Comparison of ENCODE assay signal across 1 cellular context in the genomic region with DNA sequence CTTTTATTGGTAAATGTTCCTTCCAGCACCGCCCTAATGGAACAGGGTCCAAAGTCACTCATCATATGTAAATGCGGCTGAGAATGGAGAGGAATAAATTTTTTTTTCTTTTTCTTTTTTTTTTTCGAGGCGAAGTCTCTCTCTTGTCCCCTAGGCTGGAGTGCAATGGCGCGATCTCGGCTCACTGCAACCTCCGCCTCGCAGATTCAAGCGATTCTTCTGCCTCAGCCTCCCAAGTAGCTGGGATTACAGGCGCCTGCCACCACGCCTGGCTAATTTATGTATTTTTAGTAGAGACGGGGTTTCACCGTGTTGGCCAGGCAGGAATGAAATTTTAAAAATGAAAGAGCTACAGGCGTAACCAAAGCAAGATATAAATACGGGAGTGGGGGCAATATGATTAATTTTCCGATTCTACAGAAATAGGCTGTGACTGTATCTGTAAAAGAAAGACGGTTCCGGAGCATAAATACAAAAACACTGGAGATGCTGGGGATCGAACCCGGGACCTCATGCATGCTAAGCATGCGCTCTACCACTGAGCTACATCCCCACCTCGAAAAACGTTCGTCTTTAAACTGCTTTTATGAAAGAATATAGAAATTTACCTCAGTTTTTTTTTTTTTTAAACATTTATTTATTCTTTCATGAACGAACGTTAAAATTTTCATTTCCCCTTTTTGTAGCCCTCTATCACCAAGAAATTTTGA.
TF ChIP-seq lines count a peak whose summit lies in the region.

No MANE protein-coding gene starts in this region.

TF ChIP-seq in HepG2, 621 proteins besides CTCF, POLR2A, EP300 and RAD21 (continued from another document and continues in another):
- 0 out of 2 replicates have a peak, but pooled peaks have one; percentile 53 for TF ChIP-seq ZBED4 (CRISPR knock-in tag; IDR thresholded peaks at IDR 0.05; ENCODE audit: borderline replicate concordance)
- peak; percentile 56; the same call in 1 of the 2 replicates for TF ChIP-seq ISL2 (CRISPR knock-in tag; IDR thresholded peaks at IDR 0.05)
- 0 out of 2 replicates have a peak, but pooled peaks have one; percentile 35 for TF ChIP-seq TFDP2 (CRISPR knock-in tag; IDR thresholded peaks at IDR 0.05)
- TF ChIP-seq, protein P1, sequence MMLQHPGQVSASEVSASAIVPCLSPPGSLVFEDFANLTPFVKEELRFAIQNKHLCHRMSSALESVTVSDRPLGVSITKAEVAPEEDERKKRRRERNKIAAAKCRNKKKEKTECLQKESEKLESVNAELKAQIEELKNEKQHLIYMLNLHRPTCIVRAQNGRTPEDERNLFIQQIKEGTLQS (CRISPR knock-in tag; IDR thresholded peaks at IDR 0.05) = no peak
- TF ChIP-seq, protein P2, sequence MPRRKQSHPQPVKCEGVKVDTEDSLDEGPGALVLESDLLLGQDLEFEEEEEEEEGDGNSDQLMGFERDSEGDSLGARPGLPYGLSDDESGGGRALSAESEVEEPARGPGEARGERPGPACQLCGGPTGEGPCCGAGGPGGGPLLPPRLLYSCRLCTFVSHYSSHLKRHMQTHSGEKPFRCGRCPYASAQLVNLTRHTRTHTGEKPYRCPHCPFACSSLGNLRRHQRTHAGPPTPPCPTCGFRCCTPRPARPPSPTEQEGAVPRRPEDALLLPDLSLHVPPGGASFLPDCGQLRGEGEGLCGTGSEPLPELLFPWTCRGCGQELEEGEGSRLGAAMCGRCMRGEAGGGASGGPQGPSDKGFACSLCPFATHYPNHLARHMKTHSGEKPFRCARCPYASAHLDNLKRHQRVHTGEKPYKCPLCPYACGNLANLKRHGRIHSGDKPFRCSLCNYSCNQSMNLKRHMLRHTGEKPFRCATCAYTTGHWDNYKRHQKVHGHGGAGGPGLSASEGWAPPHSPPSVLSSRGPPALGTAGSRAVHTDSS (CRISPR knock-in tag; conservative IDR thresholded peaks at IDR 0.05) = no peak
- no peak for TF ChIP-seq ZNF75D (CRISPR knock-in tag; IDR thresholded peaks at IDR 0.05; ENCODE audit: borderline replicate concordance)
- TF ChIP-seq, protein P3, sequence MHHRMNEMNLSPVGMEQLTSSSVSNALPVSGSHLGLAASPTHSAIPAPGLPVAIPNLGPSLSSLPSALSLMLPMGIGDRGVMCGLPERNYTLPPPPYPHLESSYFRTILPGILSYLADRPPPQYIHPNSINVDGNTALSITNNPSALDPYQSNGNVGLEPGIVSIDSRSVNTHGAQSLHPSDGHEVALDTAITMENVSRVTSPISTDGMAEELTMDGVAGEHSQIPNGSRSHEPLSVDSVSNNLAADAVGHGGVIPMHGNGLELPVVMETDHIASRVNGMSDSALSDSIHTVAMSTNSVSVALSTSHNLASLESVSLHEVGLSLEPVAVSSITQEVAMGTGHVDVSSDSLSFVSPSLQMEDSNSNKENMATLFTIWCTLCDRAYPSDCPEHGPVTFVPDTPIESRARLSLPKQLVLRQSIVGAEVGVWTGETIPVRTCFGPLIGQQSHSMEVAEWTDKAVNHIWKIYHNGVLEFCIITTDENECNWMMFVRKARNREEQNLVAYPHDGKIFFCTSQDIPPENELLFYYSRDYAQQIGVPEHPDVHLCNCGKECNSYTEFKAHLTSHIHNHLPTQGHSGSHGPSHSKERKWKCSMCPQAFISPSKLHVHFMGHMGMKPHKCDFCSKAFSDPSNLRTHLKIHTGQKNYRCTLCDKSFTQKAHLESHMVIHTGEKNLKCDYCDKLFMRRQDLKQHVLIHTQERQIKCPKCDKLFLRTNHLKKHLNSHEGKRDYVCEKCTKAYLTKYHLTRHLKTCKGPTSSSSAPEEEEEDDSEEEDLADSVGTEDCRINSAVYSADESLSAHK (CRISPR knock-in tag; IDR thresholded peaks at IDR 0.05; ENCODE audit: borderline replicate concordance) = no peak
- TF ChIP-seq MAFK (conservative IDR thresholded peaks at IDR 0.05 in 1 of 2, IDR thresholded peaks at IDR 0.05 in 1 of 2; ENCODE audit: low read length in 2 of 2) = no peak
- TF ChIP-seq ZSCAN12 (CRISPR knock-in tag; IDR thresholded peaks at IDR 0.05) = no peak
- no peak for TF ChIP-seq PHF8 (CRISPR knock-in tag; IDR thresholded peaks at IDR 0.05)
- TF ChIP-seq, protein P4, sequence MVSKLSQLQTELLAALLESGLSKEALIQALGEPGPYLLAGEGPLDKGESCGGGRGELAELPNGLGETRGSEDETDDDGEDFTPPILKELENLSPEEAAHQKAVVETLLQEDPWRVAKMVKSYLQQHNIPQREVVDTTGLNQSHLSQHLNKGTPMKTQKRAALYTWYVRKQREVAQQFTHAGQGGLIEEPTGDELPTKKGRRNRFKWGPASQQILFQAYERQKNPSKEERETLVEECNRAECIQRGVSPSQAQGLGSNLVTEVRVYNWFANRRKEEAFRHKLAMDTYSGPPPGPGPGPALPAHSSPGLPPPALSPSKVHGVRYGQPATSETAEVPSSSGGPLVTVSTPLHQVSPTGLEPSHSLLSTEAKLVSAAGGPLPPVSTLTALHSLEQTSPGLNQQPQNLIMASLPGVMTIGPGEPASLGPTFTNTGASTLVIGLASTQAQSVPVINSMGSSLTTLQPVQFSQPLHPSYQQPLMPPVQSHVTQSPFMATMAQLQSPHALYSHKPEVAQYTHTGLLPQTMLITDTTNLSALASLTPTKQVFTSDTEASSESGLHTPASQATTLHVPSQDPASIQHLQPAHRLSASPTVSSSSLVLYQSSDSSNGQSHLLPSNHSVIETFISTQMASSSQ (IDR thresholded peaks at IDR 0.05; ENCODE audit: low read depth) = no peak
- TF ChIP-seq, protein P4 (CRISPR knock-in tag; IDR thresholded peaks at IDR 0.05; ENCODE audit: borderline replicate concordance) = no peak
- no peak for TF ChIP-seq ZNF468 (CRISPR knock-in tag; IDR thresholded peaks at IDR 0.05)
- no peak for TF ChIP-seq LCORL (IDR thresholded peaks at IDR 0.05)
- no peak for TF ChIP-seq LCORL (CRISPR knock-in tag; IDR thresholded peaks at IDR 0.05)
- no peak for TF ChIP-seq SOX6 (IDR thresholded peaks at IDR 0.05)
- TF ChIP-seq SOX6 (CRISPR knock-in tag; IDR thresholded peaks at IDR 0.05) = no peak; the same call in 1 of the 2 replicates
- no peak for TF ChIP-seq SALL2 (CRISPR knock-in tag; IDR thresholded peaks at IDR 0.05)
- TF ChIP-seq ZNF574 (CRISPR knock-in tag; IDR thresholded peaks at IDR 0.05) = peak; percentile 60; the same call in 1 of the 2 replicates
- no peak for TF ChIP-seq TARDBP (CRISPR knock-in tag; IDR thresholded peaks at IDR 0.05)
- no peak for TF ChIP-seq MAFG (CRISPR knock-in tag; IDR thresholded peaks at IDR 0.05)
- 0 out of 2 replicates have a peak, but pooled peaks have one; percentile 22 for TF ChIP-seq NKX3-1 (CRISPR knock-in tag; IDR thresholded peaks at IDR 0.05)
- no peak for TF ChIP-seq GRHL1 (CRISPR knock-in tag; conservative IDR thresholded peaks at IDR 0.05)
- no peak; the same call in 1 of the 2 replicates for TF ChIP-seq ZNF180 (CRISPR knock-in tag; IDR thresholded peaks at IDR 0.05; ENCODE audit: borderline replicate concordance, low read depth)
- TF ChIP-seq ZNF549 (CRISPR knock-in tag; IDR thresholded peaks at IDR 0.05) = no peak
- TF ChIP-seq ZNF597 (CRISPR knock-in tag; IDR thresholded peaks at IDR 0.05) = no peak
- no peak for TF ChIP-seq ZNF761 (CRISPR knock-in tag; conservative IDR thresholded peaks at IDR 0.05)
- no peak for TF ChIP-seq PAWR (CRISPR knock-in tag; IDR thresholded peaks at IDR 0.05; ENCODE audit: borderline replicate concordance)
- TF ChIP-seq NAIF1 (CRISPR knock-in tag; IDR thresholded peaks at IDR 0.05; ENCODE audit: borderline replicate concordance) = 0 out of 2 replicates have a peak, but pooled peaks have one; percentile 8
- no peak for TF ChIP-seq JARID2 (CRISPR knock-in tag; IDR thresholded peaks at IDR 0.05; ENCODE audit: insufficient replicate concordance)
- TF ChIP-seq ZNF143 (CRISPR knock-in tag; IDR thresholded peaks at IDR 0.05) = no peak
- TF ChIP-seq HNRNPUL1 (IDR thresholded peaks at IDR 0.05; ENCODE audit: low read depth, low read length) = 0 out of 2 replicates have a peak, but pooled peaks have one; percentile 22
- no peak for TF ChIP-seq RFX1 (IDR thresholded peaks at IDR 0.05)
- TF ChIP-seq ZBTB7B (CRISPR knock-in tag; IDR thresholded peaks at IDR 0.05) = no peak
- TF ChIP-seq ZNF124 (CRISPR knock-in tag; IDR thresholded peaks at IDR 0.05) = no peak
- peak; percentile 64; the same call in 1 of the 2 replicates for TF ChIP-seq ZNF335 (CRISPR knock-in tag; IDR thresholded peaks at IDR 0.05)
- TF ChIP-seq SATB2 (CRISPR knock-in tag; IDR thresholded peaks at IDR 0.05) = no peak
- no peak for TF ChIP-seq ZNF619 (CRISPR knock-in tag; IDR thresholded peaks at IDR 0.05)
